19 cellular contexts compared by ENCODE assay signal in the genomic region with DNA sequence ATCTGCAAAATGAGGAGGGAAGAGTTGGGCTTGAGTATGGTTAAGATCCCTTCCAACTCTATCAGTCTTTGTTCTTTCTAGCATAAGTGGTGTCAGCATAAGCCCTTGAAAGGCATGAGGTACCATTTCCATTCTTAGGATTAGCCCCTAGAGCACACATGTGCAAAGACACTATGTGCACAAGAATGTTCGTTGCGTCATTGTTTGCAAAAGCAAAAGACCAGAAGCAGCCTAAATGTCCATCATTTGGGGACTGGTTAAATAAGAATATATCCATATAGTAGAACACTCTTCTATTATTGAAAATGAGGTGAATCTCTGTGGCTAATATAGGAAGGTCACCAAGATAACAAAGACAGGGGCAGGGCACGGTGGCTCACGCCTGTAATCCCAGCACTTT. TPM values are rescaled to one million over a fixed set of nuclear protein-coding genes. Genes with fewer than 3 reads are reported as not detected.
A peak's percentile ranks its signal among the peaks of the same experiment; 100 is the strongest.
DNase-seq lines count a peak whose midpoint lies in the region; ATAC-seq, FAIRE-seq and TF ChIP-seq lines count a peak whose summit lies in the region.
"Had no signal": no experiment of that assay in that cellular context is flagged by ENCODE, and none has a peak within 500 bp of the region (broad histone marks: within the 10 kb centered on the region; RNA-seq: fewer than 3 reads in every experiment).

No MANE protein-coding gene starts in this region.

- H4K20me1 ChIP-seq in K562 (replicated peaks; ENCODE audit: control insufficient read depth, insufficient read depth, low read length) = no peaks in the 10 kb centered on the region
- H4K20me1 ChIP-seq: BLaER1 treated with 17β-estradiol and CSF1 and Interleukin-3, amounts not matched to agents 10 nM and 100 nM had no signal

- H3K27me3 Mint-ChIP-seq in stimulated activated naive CD8-positive, alpha-beta T cell treated with anti-CD3 and anti-CD28 coated beads, Interleukin-15, amount 100 ng/mL, for 72 hours = no peaks in the 10 kb centered on the region
- peaks cover 0 to 4% (median 2%) of the 10 kb centered on the region in 3 donors for H3K27me3 Mint-ChIP-seq in immature natural killer cell (ENCODE audit: low read depth in 3 of 3)
- peaks cover 6% of the 10 kb centered on the region for H3K27me3 Mint-ChIP-seq in CD4-positive, alpha-beta T cell
- H3K27me3 Mint-ChIP-seq: CD4-positive, alpha-beta memory T cell had no signal

- TF ChIP-seq CTCF in K562 (IDR thresholded peaks at IDR 0.05 in 2 of 3, conservative IDR thresholded peaks at IDR 0.05 in 1 of 3; ENCODE audit: insufficient read depth in 2 of 3, low read depth in 1 of 3, low read length in 3 of 3) = no peak
- no peak for TF ChIP-seq CTCF in CD4-positive, alpha-beta T cell (IDR thresholded peaks at IDR 0.05)

- BruUV-seq in K562 (replicated peaks; lab: Mats Ljungman, UMichigan) = no TSS peak

- H3K79me2 ChIP-seq in K562 (ENCODE audit: control insufficient read depth, insufficient read depth, low read length) = no peaks in the 10 kb centered on the region

- no peak overlapping the region for H3K4me3 Mint-ChIP-seq in stimulated activated naive CD8-positive, alpha-beta T cell treated with anti-CD3 and anti-CD28 coated beads, Interleukin-15, amount 100 ng/mL, for 72 hours
- no peak overlapping the region for H3K4me3 Mint-ChIP-seq in stimulated activated effector memory CD8-positive, alpha-beta T cell treated with anti-CD3 and anti-CD28 coated beads, Interleukin-12 subunit alpha, Interleukin-12 subunit beta, amount 100 ng/mL, for 72 hours
- no peak overlapping the region for H3K4me3 Mint-ChIP-seq in immature natural killer cell
- no peak overlapping the region for H3K4me3 Mint-ChIP-seq in CD4-positive, alpha-beta T cell
- H3K4me3 Mint-ChIP-seq: CD4-positive, alpha-beta memory T cell; H9 had no signal

- CTCF ChIA-PET in K562 (lab: Yijun Ruan, JAX; ENCODE audit: low intra/inter-chr PET ratio) = no interaction called here
- CTCF ChIA-PET in CD4-positive, alpha-beta T cell (lab: Charles Lee) = no interaction called here

- H3K4me1 Mint-ChIP-seq in stimulated activated naive CD8-positive, alpha-beta T cell treated with anti-CD3 and anti-CD28 coated beads, Interleukin-15, amount 100 ng/mL, for 72 hours = no peaks in the 10 kb centered on the region
- H3K4me1 Mint-ChIP-seq in stimulated activated effector memory CD8-positive, alpha-beta T cell treated with anti-CD3 and anti-CD28 coated beads, Interleukin-12 subunit alpha, Interleukin-12 subunit beta, amount 100 ng/mL, for 72 hours = peaks cover 7% of the 10 kb centered on the region
- H3K4me1 Mint-ChIP-seq in immature natural killer cell = peaks cover 0 to 2% of the 10 kb centered on the region in 2 donors
- no peaks in the 10 kb centered on the region for H3K4me1 Mint-ChIP-seq in CD4-positive, alpha-beta T cell (ENCODE audit: low read depth)
- H3K4me1 Mint-ChIP-seq: CD4-positive, alpha-beta memory T cell had no signal

- no peak overlapping the region for H3K4me2 ChIP-seq in K562 (ENCODE audit: insufficient read depth, low read length)

- no peak for FAIRE-seq in K562 (lab: Jason Lieb, UNC)
- FAIRE-seq: G401.6, GM12892 had no signal

- H3K9me3 ChIP-seq in K562 (replicated peaks; ENCODE audit: control insufficient read depth, insufficient read depth, low read depth, low read length) = no peaks in the 10 kb centered on the region
- no peaks in the 10 kb centered on the region for H3K9me3 ChIP-seq in CD4-positive, alpha-beta T cell (ENCODE audit: control insufficient read depth, low read length)
- H3K9me3 ChIP-seq: BLaER1 treated with 17β-estradiol and CSF1 and Interleukin-3, amounts not matched to agents 10 nM and 100 nM had no signal

- 28% methylated on average over 4 of the region's 4 CpGs for WGBS in K562 (ENCODE audit: insufficient coverage, low coverage, missing lambda C conversion rate)

- no peak overlapping the region for H3K9ac ChIP-seq in K562 (ENCODE audit: insufficient read depth in 1 of 2, low read depth in 2 of 2, low read length in 2 of 2)
- H3K9ac ChIP-seq: BLaER1 treated with 17β-estradiol and CSF1 and Interleukin-3, amounts not matched to agents 10 nM and 100 nM had no signal

- ATAC-seq in stimulated activated naive CD8-positive, alpha-beta T cell treated with anti-CD3 and anti-CD28 coated beads, Interleukin-15, amount 100 ng/mL, for 72 hours = no peak
- ATAC-seq in stimulated activated naive CD8-positive, alpha-beta T cell treated with anti-CD3 and anti-CD28 coated beads, Interleukin-15, Interleukin-2, amounts not matched to agents 100 U/mL and 50 U/mL, for 24 hours = no peak
- ATAC-seq in K562 = no peak
- no peak for ATAC-seq in stimulated activated effector memory CD8-positive, alpha-beta T cell treated with anti-CD3 and anti-CD28 coated beads, Interleukin-12 subunit alpha, Interleukin-12 subunit beta, amount 100 ng/mL, for 72 hours
- no peak for ATAC-seq in GM19397 (IDR thresholded peaks at IDR 0.05; ENCODE audit: unreplicated experiment)
- no peak for ATAC-seq in CD4-positive, alpha-beta T cell (ENCODE audit: poor library complexity)

- in situ Hi-C loops in K562 (cut with MboI) = no loop called here

- H2AFZ ChIP-seq in K562 (ENCODE audit: low read depth, low read length) = no peak overlapping the region

- POLR2A ChIA-PET in K562 (lab: Yijun Ruan, JAX) = no interaction called here
- POLR2A ChIA-PET in CD4-positive, alpha-beta T cell (lab: Charles Lee) = no interaction called here

- peaks cover 6 to 23% of the 10 kb centered on the region in 2 experiments for H3K4me1 ChIP-seq in K562 (replicated peaks in 1 of 2; ENCODE audit: control insufficient read depth in 2 of 2, insufficient read depth in 2 of 2, low read length in 2 of 2)

- TF ChIP-seq EP300 in K562 (IDR thresholded peaks at IDR 0.05; ENCODE audit: low read length) = no peak

- H3K9me1 ChIP-seq in K562 (ENCODE audit: control insufficient read depth, insufficient read depth, low read length) = no peaks in the 10 kb centered on the region

- intact Hi-C loops in K562 (cut with micrococcal nuclease) = no loop called here
- intact Hi-C loops in CD4-positive, alpha-beta T cell (cut with DNase I, micrococcal nuclease) = no loop called here

- no peak for TF ChIP-seq POLR2A in K562 (conservative IDR thresholded peaks at IDR 0.05)

- H3K27ac ChIP-seq in K562 (ENCODE audit: extremely low read depth, low read depth, low read length) = no peak overlapping the region
- no peak overlapping the region for H3K27ac ChIP-seq in CD4-positive, alpha-beta T cell (ENCODE audit: low read depth, low read length)
- H3K27ac ChIP-seq: BLaER1 treated with 17β-estradiol and CSF1 and Interleukin-3, amounts not matched to agents 10 nM and 100 nM; HL-60 had no signal

- H3K36me3 ChIP-seq in K562 (ENCODE audit: control insufficient read depth, insufficient read depth, low read length) = no peaks in the 10 kb centered on the region
- H3K36me3 ChIP-seq: BLaER1 treated with 17β-estradiol and CSF1 and Interleukin-3, amounts not matched to agents 10 nM and 100 nM had no signal

- H3K4me3 ChIP-seq in K562 = no peak overlapping the region
- H3K4me3 ChIP-seq: BLaER1 treated with 17β-estradiol and CSF1 and Interleukin-3, amounts not matched to agents 10 nM and 100 nM had no signal

- H3K9me3 Mint-ChIP-seq in stimulated activated naive CD8-positive, alpha-beta T cell treated with anti-CD3 and anti-CD28 coated beads, Interleukin-15, amount 100 ng/mL, for 72 hours = no peaks in the 10 kb centered on the region
- H3K9me3 Mint-ChIP-seq in stimulated activated effector memory CD8-positive, alpha-beta T cell treated with anti-CD3 and anti-CD28 coated beads, Interleukin-12 subunit alpha, Interleukin-12 subunit beta, amount 100 ng/mL, for 72 hours = no peaks in the 10 kb centered on the region
- no peaks in the 10 kb centered on the region for H3K9me3 Mint-ChIP-seq in immature natural killer cell
- no peaks in the 10 kb centered on the region for H3K9me3 Mint-ChIP-seq in CD4-positive, alpha-beta T cell
- H3K9me3 Mint-ChIP-seq: CD4-positive, alpha-beta memory T cell had no signal

- no peak for DNase-seq in stimulated activated naive CD8-positive, alpha-beta T cell treated with anti-CD3 and anti-CD28 coated beads, Interleukin-15, amount 100 ng/mL, for 72 hours
- DNase-seq in stimulated activated naive CD8-positive, alpha-beta T cell treated with anti-CD3 and anti-CD28 coated beads, Interleukin-15, Interleukin-2, amounts not matched to agents 100 U/mL and 50 U/mL, for 24 hours = no peak
- DNase-seq in K562 (ENCODE audit: extremely low read depth in 1 of 4, low spot score in 3 of 4) = no peak
- DNase-seq in iris pigment epithelial cell (ENCODE audit: low read depth) = peak; percentile 41
- DNase-seq in stimulated activated effector memory CD8-positive, alpha-beta T cell treated with anti-CD3 and anti-CD28 coated beads, Interleukin-12 subunit alpha, Interleukin-12 subunit beta, amount 100 ng/mL, for 72 hours (ENCODE audit: low spot score in 2 of 2) = no peak
- DNase-seq in immature natural killer cell = no peak
- DNase-seq in CD4-positive, alpha-beta T cell = no peak
- DNase-seq: ACHN; CD4-positive, alpha-beta memory T cell; DMS79; EL; GOT3; H9 had no signal

- H3K36me3 Mint-ChIP-seq in stimulated activated effector memory CD8-positive, alpha-beta T cell treated with anti-CD3 and anti-CD28 coated beads, Interleukin-12 subunit alpha, Interleukin-12 subunit beta, amount 100 ng/mL, for 72 hours = no peaks in the 10 kb centered on the region
- no peaks in the 10 kb centered on the region for H3K36me3 Mint-ChIP-seq in immature natural killer cell
- no peaks in the 10 kb centered on the region for H3K36me3 Mint-ChIP-seq in CD4-positive, alpha-beta T cell (ENCODE audit: low read depth)
- H3K36me3 Mint-ChIP-seq: CD4-positive, alpha-beta memory T cell had no signal

- TF ChIP-seq RAD21 in K562 (CRISPR knock-in tag; conservative IDR thresholded peaks at IDR 0.05 in 1 of 2, IDR thresholded peaks at IDR 0.05 in 1 of 2) = no peak

- H3K27ac Mint-ChIP-seq in stimulated activated naive CD8-positive, alpha-beta T cell treated with anti-CD3 and anti-CD28 coated beads, Interleukin-15, amount 100 ng/mL, for 72 hours = peak overlapping the region; percentile 9 to 78
- peak overlapping the region; percentile 76 for H3K27ac Mint-ChIP-seq in stimulated activated effector memory CD8-positive, alpha-beta T cell treated with anti-CD3 and anti-CD28 coated beads, Interleukin-12 subunit alpha, Interleukin-12 subunit beta, amount 100 ng/mL, for 72 hours
- H3K27ac Mint-ChIP-seq in immature natural killer cell = no peak overlapping the region
- no peak overlapping the region for H3K27ac Mint-ChIP-seq in CD4-positive, alpha-beta T cell
- H3K27ac Mint-ChIP-seq: CD4-positive, alpha-beta memory T cell; H9 had no signal

- H3K27me3 ChIP-seq in K562 (ENCODE audit: control insufficient read depth in 2 of 2, insufficient read depth in 2 of 2, low read length in 2 of 2) = no peaks in the 10 kb centered on the region
- H3K27me3 ChIP-seq in CD4-positive, alpha-beta T cell (ENCODE audit: control insufficient read depth, insufficient read depth, low read length) = no peaks in the 10 kb centered on the region
- H3K27me3 ChIP-seq: BLaER1 treated with 17β-estradiol and CSF1 and Interleukin-3, amounts not matched to agents 10 nM and 100 nM had no signal

RNA-seq across cellular contexts. Expression of a gene that starts 10.0 kb away (rescaled TPM):
- total RNA-seq in K562 (2011; cell fraction: chromatin; rRNA removed; ENCODE audit: low replicate concordance) = 0.40 and 0.51 TPM in 2 replicates
- total RNA-seq in K562 (2011; cell fraction: nucleolus; rRNA removed) = 0.39 TPM in 1 of 2 replicates, not detected in the other
- 0.29 TPM in 1 of 2 replicates, not detected in the other for total RNA-seq in K562 (2011; cell fraction: nucleoplasm; rRNA removed)
- total RNA-seq in K562 (2014; rRNA removed) (0.08 TPM in 1 of 2 replicates, not detected in the other), K562 (2014; rRNA removed; fragmentation: Illumina TruSeq; extraction: Trizol) (0.11 TPM in 1 of 2 replicates, not detected in the other), K562 (2015; rRNA removed; fragmentation: Illumina TruSeq; extraction: Trizol) (0.14 and 0.15 TPM in 2 replicates), K562 (2021) (0.09 and 0.29 TPM in 2 replicates)
- polyA plus RNA-seq in K562 (2011; rRNA removed) (0.11 and 0.20 TPM in 2 replicates), K562 (2014; fragmentation: Illumina TruSeq; extraction: Trizol) (0.14 and 0.30 TPM in 2 replicates), K562 (2014; fragmentation: Nextera tagmentation; extraction: Ambion mirVana) (under 1 TPM in 1 of 2 experiments, not detected in 1; 0.29 TPM), K562 (2014; rRNA removed) (0.04 TPM in 1 of 2 replicates, not detected in the other), immature natural killer cell (under 1 TPM in 1 of 3 donors, not detected in 2; 0.82 TPM)
- 0.10 TPM in 1 of 2 replicates, not detected in the other for polyA plus RNA-seq in K562 (2011; cell fraction: cytosol; rRNA removed)
- polyA plus RNA-seq in K562 (2011; cell fraction: nucleus; rRNA removed) = 0.07 and 0.21 TPM in 2 replicates
- polyA plus RNA-seq in K562 (2012) = 0.14 and 0.32 TPM in 2 replicates
- 0.18 TPM in 1 of 2 replicates, not detected in the other for polyA minus RNA-seq in K562 (2011; rRNA and poly(A)+ RNA removed)
- not detected in 2 replicates for polyA minus RNA-seq in K562 (2011; cell fraction: cytosol; rRNA and poly(A)+ RNA removed)
- polyA minus RNA-seq in K562 (2011; cell fraction: nucleus; rRNA and poly(A)+ RNA removed) = not detected in 2 replicates
- total RNA-seq in CD4-positive, alpha-beta T cell = under 1 TPM in 1 of 2 experiments, not detected in 1; 0.34 TPM
- polyA plus RNA-seq: CD4-positive, alpha-beta memory T cell had no signal

RNA-seq across cellular contexts. Expression of a gene that starts 30.6 kb away (rescaled TPM):
- 2.3 and 2.8 TPM in 2 replicates for total RNA-seq in K562 (2011; cell fraction: chromatin; rRNA removed; ENCODE audit: low replicate concordance)
- 2.2 and 2.5 TPM in 2 replicates for total RNA-seq in K562 (2011; cell fraction: nucleolus; rRNA removed)
- 1.8 and 2.3 TPM in 2 replicates for total RNA-seq in K562 (2011; cell fraction: nucleoplasm; rRNA removed)
- 0.24 and 0.36 TPM in 2 replicates for total RNA-seq in K562 (2014; rRNA removed)
- not detected in 2 replicates for total RNA-seq in K562 (2014; rRNA removed; fragmentation: Illumina TruSeq; extraction: Trizol)
- total RNA-seq in K562 (2015; rRNA removed; fragmentation: Illumina TruSeq; extraction: Trizol) = not detected in 2 replicates
- 0.16 and 0.31 TPM in 2 replicates for total RNA-seq in K562 (2021)
- 0.29 and 0.43 TPM in 2 replicates for polyA plus RNA-seq in K562 (2011; rRNA removed)
- polyA plus RNA-seq in K562 (2011; cell fraction: cytosol; rRNA removed) = 0.15 and 0.18 TPM in 2 replicates
- polyA plus RNA-seq in K562 (2011; cell fraction: nucleus; rRNA removed) = 1.0 and 1.1 TPM in 2 replicates
- 0.13 and 1.6 TPM in 2 replicates for polyA plus RNA-seq in K562 (2012)
- polyA plus RNA-seq in K562 (2014; fragmentation: Illumina TruSeq; extraction: Trizol) = 0.28 TPM in 2 replicates
- under 1 TPM; 0.23 to 0.34 TPM for polyA plus RNA-seq in K562 (2014; fragmentation: Nextera tagmentation; extraction: Ambion mirVana)
- 0.09 and 0.56 TPM in 2 replicates for polyA plus RNA-seq in K562 (2014; rRNA removed)
- 0.74 TPM in 1 of 2 replicates, not detected in the other for polyA minus RNA-seq in K562 (2011; rRNA and poly(A)+ RNA removed)
- not detected in 2 replicates for polyA minus RNA-seq in K562 (2011; cell fraction: cytosol; rRNA and poly(A)+ RNA removed)
- polyA minus RNA-seq in K562 (2011; cell fraction: nucleus; rRNA and poly(A)+ RNA removed) = 0.54 TPM in 1 of 2 replicates, not detected in the other
- polyA plus RNA-seq in immature natural killer cell = under 1 TPM in 1 of 3 donors, not detected in 2; 0.18 TPM
- not detected for total RNA-seq in CD4-positive, alpha-beta T cell
- total RNA-seq: A172; CD4-positive, alpha-beta memory T cell; H9 had no signal

RNA-seq across cellular contexts. Expression of a gene that starts 38.6 kb away (rescaled TPM):
- 159 and 242 TPM in 2 replicates for total RNA-seq in K562 (2011; cell fraction: chromatin; rRNA removed; ENCODE audit: low replicate concordance)
- 85.3 and 92.9 TPM in 2 replicates for total RNA-seq in K562 (2011; cell fraction: nucleolus; rRNA removed)
- 108 and 134 TPM in 2 replicates for total RNA-seq in K562 (2011; cell fraction: nucleoplasm; rRNA removed)
- total RNA-seq in K562 (2014; rRNA removed) (28.4 and 35.8 TPM in 2 replicates), K562 (2014; rRNA removed; fragmentation: Illumina TruSeq; extraction: Trizol) (50.8 and 53.4 TPM in 2 replicates), K562 (2015; rRNA removed; fragmentation: Illumina TruSeq; extraction: Trizol) (38.5 and 42.6 TPM in 2 replicates), K562 (2021) (48.3 and 49.9 TPM in 2 replicates)
- polyA plus RNA-seq in K562 (2011; rRNA removed) (48.0 and 48.1 TPM in 2 replicates), K562 (2014; fragmentation: Illumina TruSeq; extraction: Trizol) (35.0 and 41.7 TPM in 2 replicates), K562 (2014; fragmentation: Nextera tagmentation; extraction: Ambion mirVana) (10 to 100 TPM; 31.1 to 44.5 TPM), K562 (2014; rRNA removed) (44.6 and 45.0 TPM in 2 replicates), immature natural killer cell (10 to 100 TPM; 27.1 to 57.8 (median 42.4) TPM)
- polyA plus RNA-seq in K562 (2011; cell fraction: cytosol; rRNA removed) = 42.6 and 44.6 TPM in 2 replicates
- 138 and 151 TPM in 2 replicates for polyA plus RNA-seq in K562 (2011; cell fraction: nucleus; rRNA removed)
- polyA plus RNA-seq in K562 (2012) = 34.4 and 51.3 TPM in 2 replicates
- 77.0 and 79.3 TPM in 2 replicates for polyA minus RNA-seq in K562 (2011; rRNA and poly(A)+ RNA removed)
- 22.6 and 34.1 TPM in 2 replicates for polyA minus RNA-seq in K562 (2011; cell fraction: cytosol; rRNA and poly(A)+ RNA removed)
- polyA minus RNA-seq in K562 (2011; cell fraction: nucleus; rRNA and poly(A)+ RNA removed) = 72.7 and 114 TPM in 2 replicates
- 10 to 100 TPM; 46.5 to 49.2 TPM for total RNA-seq in CD4-positive, alpha-beta T cell

RNA-seq across cellular contexts. Expression of a gene that starts 46.6 kb away (rescaled TPM):
- 48.5 and 69.6 TPM in 2 replicates for total RNA-seq in K562 (2011; cell fraction: chromatin; rRNA removed; ENCODE audit: low replicate concordance)
- total RNA-seq in K562 (2011; cell fraction: nucleolus; rRNA removed) = 160 and 217 TPM in 2 replicates
- 103 and 113 TPM in 2 replicates for total RNA-seq in K562 (2011; cell fraction: nucleoplasm; rRNA removed)
- total RNA-seq in K562 (2014; rRNA removed) (269 and 325 TPM in 2 replicates), K562 (2014; rRNA removed; fragmentation: Illumina TruSeq; extraction: Trizol) (156 and 168 TPM in 2 replicates), K562 (2015; rRNA removed; fragmentation: Illumina TruSeq; extraction: Trizol) (504 and 554 TPM in 2 replicates), K562 (2021) (442 and 486 TPM in 2 replicates)
- polyA plus RNA-seq in K562 (2011; rRNA removed) (229 and 257 TPM in 2 replicates), K562 (2014; fragmentation: Illumina TruSeq; extraction: Trizol) (355 and 561 TPM in 2 replicates), K562 (2014; fragmentation: Nextera tagmentation; extraction: Ambion mirVana) (1,000 to 10,000 TPM in 1 of 2 experiments, 100 to 1,000 TPM in 1; 987 to 1,119 TPM), K562 (2014; rRNA removed) (473 and 511 TPM in 2 replicates), immature natural killer cell (100 to 1,000 TPM; 172 to 320 (median 243) TPM)
- 517 and 937 TPM in 2 replicates for polyA plus RNA-seq in K562 (2011; cell fraction: cytosol; rRNA removed)
- polyA plus RNA-seq in K562 (2011; cell fraction: nucleus; rRNA removed) = 85.7 and 88.0 TPM in 2 replicates
- polyA plus RNA-seq in K562 (2012) = 593 and 1,047 TPM in 2 replicates
- 20.7 and 29.0 TPM in 2 replicates for polyA minus RNA-seq in K562 (2011; rRNA and poly(A)+ RNA removed)
- 93.0 and 102 TPM in 2 replicates for polyA minus RNA-seq in K562 (2011; cell fraction: cytosol; rRNA and poly(A)+ RNA removed)
- 37.6 and 79.6 TPM in 2 replicates for polyA minus RNA-seq in K562 (2011; cell fraction: nucleus; rRNA and poly(A)+ RNA removed)
- total RNA-seq in CD4-positive, alpha-beta T cell = 10 to 100 TPM; 62.6 to 68.5 TPM

Comparison
In these comparisons a context has a peak if more than half of its experiments do, and no peak if none do; other contexts are left out.
1. H3K27ac Mint-ChIP-seq: peak in stimulated activated naive CD8-positive, alpha-beta T cell treated with anti-CD3 and anti-CD28 coated beads, Interleukin-15, amount 100 ng/mL, for 72 hours (2 of 2) and stimulated activated effector memory CD8-positive, alpha-beta T cell treated with anti-CD3 and anti-CD28 coated beads, Interleukin-12 subunit alpha, Interleukin-12 subunit beta, amount 100 ng/mL, for 72 hours (single experiment); none in immature natural killer cell (0 of 6) and CD4-positive, alpha-beta T cell (single experiment).